ENCODE assay signal across 17 cellular contexts in the genomic region with DNA sequence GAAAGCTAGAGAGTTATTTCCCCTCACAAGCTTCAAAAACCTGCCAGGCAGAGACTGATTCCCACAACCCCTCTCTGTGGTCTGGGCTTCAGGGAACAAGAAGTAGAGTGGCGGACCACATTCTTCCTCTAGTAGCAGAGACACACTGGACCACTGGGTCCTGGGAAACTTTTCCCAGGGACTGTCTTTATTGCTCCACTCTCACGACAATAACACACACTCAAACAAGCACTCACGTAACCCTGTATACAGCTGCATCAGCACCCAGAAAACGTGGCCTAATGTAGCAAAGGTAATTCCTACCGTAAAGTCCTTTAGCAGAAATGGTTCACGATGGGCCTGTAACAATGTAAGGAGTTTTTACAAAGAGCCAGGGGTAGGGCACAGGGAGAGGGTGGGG. TPM values are rescaled to one million over a fixed set of nuclear protein-coding genes. Genes with fewer than 3 reads are reported as not detected.
DNase-seq lines count a peak whose midpoint lies in the region; ATAC-seq and TF ChIP-seq lines count a peak whose summit lies in the region.
"Had no signal": no experiment of that assay in that cellular context is flagged by ENCODE, and none has a peak within 500 bp of the region (broad histone marks: within the 10 kb centered on the region; RNA-seq: fewer than 3 reads in every experiment).

No MANE protein-coding gene starts in this region.

- H3K4me3 Mint-ChIP-seq in stimulated activated naive CD8-positive, alpha-beta T cell treated with anti-CD3 and anti-CD28 coated beads, Interleukin-15, Interleukin-2, amounts not matched to agents 100 ng/mL and 50 ng/mL, for 24 hours = no peak overlapping the region
- peak overlapping the region in 1 of 3 donors; percentile 66 for H3K4me3 Mint-ChIP-seq in T-cell
- H3K4me3 Mint-ChIP-seq: GM23338 had no signal

- H3K27me3 Mint-ChIP-seq in stimulated activated naive CD8-positive, alpha-beta T cell treated with anti-CD3 and anti-CD28 coated beads, Interleukin-15, Interleukin-2, amounts not matched to agents 100 ng/mL and 50 ng/mL, for 24 hours = no peaks in the 10 kb centered on the region
- no peaks in the 10 kb centered on the region for H3K27me3 Mint-ChIP-seq in T-cell

- DNase-seq in stimulated activated naive CD8-positive, alpha-beta T cell treated with anti-CD3 and anti-CD28 coated beads, Interleukin-15, Interleukin-2, amounts not matched to agents 100 U/mL and 50 U/mL, for 24 hours = no peak
- DNase-seq in T-cell = no peak
- peak; percentile 22 for DNase-seq in fibroblast of villous mesenchyme (ENCODE audit: low read depth)
- DNase-seq in coronary artery (ENCODE audit: low spot score) = no peak
- no peak for DNase-seq in COLO668 (lab: John Stamatoyannopoulos, UW; ENCODE audit: unreplicated experiment)
- no peak for DNase-seq in GF-D8 (lab: John Stamatoyannopoulos, UW)
- DNase-seq in GM20000 (ENCODE audit: low spot score) = no peak
- DNase-seq: activated naive CD4-positive, alpha-beta T cell treated with Interleukin-2 at 50 U/mL for 16 hours; heart left ventricle; kidney; midbrain; NCI-H1694; SIG-M5; stimulated activated CD4-positive, alpha-beta T cell treated with anti-CD3 and anti-CD28 coated beads, Interleukin-4, amount 100 ng/mL, for 24 hours had no signal

- H3K9me3 Mint-ChIP-seq in stimulated activated naive CD8-positive, alpha-beta T cell treated with anti-CD3 and anti-CD28 coated beads, Interleukin-15, Interleukin-2, amounts not matched to agents 100 ng/mL and 50 ng/mL, for 24 hours = no peaks in the 10 kb centered on the region
- no peaks in the 10 kb centered on the region for H3K9me3 Mint-ChIP-seq in T-cell
- H3K9me3 Mint-ChIP-seq: GM23338 had no signal

- ATAC-seq in stimulated activated naive CD8-positive, alpha-beta T cell treated with anti-CD3 and anti-CD28 coated beads, Interleukin-15, Interleukin-2, amounts not matched to agents 100 U/mL and 50 U/mL, for 24 hours = no peak
- no peak for ATAC-seq in T-cell (replicated peaks in 1 of 4)
- ATAC-seq: GM23338, heart left ventricle, sciatic nerve had no signal

- POLR2A ChIA-PET in T-cell (lab: Charles Lee) = interaction anchor here (0.6 to 3.2 kb wide), 7 partner anchors 12 to 103 kb away, joined by 3 to 49 read pairs (median 6); a partner anchor contains a TSS

- TF ChIP-seq CTCF in fibroblast of villous mesenchyme (IDR thresholded peaks at IDR 0.05; ENCODE audit: insufficient read depth, low read depth, low read length) = no peak
- TF ChIP-seq CTCF in coronary artery (IDR thresholded peaks at IDR 0.05) = no peak
- TF ChIP-seq CTCF in GM20000 (IDR thresholded peaks at IDR 0.05; ENCODE audit: extremely low read depth, missing control alignments) = no peak

- H3K4me3 ChIP-seq in fibroblast of villous mesenchyme (ENCODE audit: low read depth, low read length) = no peak overlapping the region
- no peak overlapping the region for H3K4me3 ChIP-seq in coronary artery
- H3K4me3 ChIP-seq: GM23338, heart left ventricle had no signal

- peaks cover 4% of the 10 kb centered on the region for H3K36me3 Mint-ChIP-seq in stimulated activated naive CD8-positive, alpha-beta T cell treated with anti-CD3 and anti-CD28 coated beads, Interleukin-15, Interleukin-2, amounts not matched to agents 100 ng/mL and 50 ng/mL, for 24 hours (ENCODE audit: low read depth)
- no peaks in the 10 kb centered on the region for H3K36me3 Mint-ChIP-seq in T-cell

- no peak overlapping the region for H3K27ac ChIP-seq in coronary artery

- H3K27ac Mint-ChIP-seq in stimulated activated naive CD8-positive, alpha-beta T cell treated with anti-CD3 and anti-CD28 coated beads, Interleukin-15, Interleukin-2, amounts not matched to agents 100 ng/mL and 50 ng/mL, for 24 hours = peak overlapping the region; percentile 72
- peak overlapping the region; percentile 94 to 95 for H3K27ac Mint-ChIP-seq in T-cell
- H3K27ac Mint-ChIP-seq: GM23338 had no signal

- H3K4me1 Mint-ChIP-seq in stimulated activated naive CD8-positive, alpha-beta T cell treated with anti-CD3 and anti-CD28 coated beads, Interleukin-15, Interleukin-2, amounts not matched to agents 100 ng/mL and 50 ng/mL, for 24 hours (ENCODE audit: low read depth) = peaks cover 75% of the 10 kb centered on the region
- H3K4me1 Mint-ChIP-seq in T-cell = peaks cover 56 to 82% (median 74%) of the 10 kb centered on the region in 3 donors
- H3K4me1 Mint-ChIP-seq: GM23338 had no signal

- CTCF ChIA-PET in T-cell (lab: Charles Lee) = interaction anchor here (0.6 to 1.2 kb wide), 7 partner anchors 10 to 528 kb away, joined by 3 to 4 read pairs (median 4); a partner anchor contains a TSS

RNA-seq across cellular contexts. Expression of a gene that starts 27.6 kb away (rescaled TPM):
- total RNA-seq in T-cell = 10 to 100 TPM; 13.9 to 47.6 (median 44.6) TPM
- total RNA-seq in fibroblast of villous mesenchyme = 19.3 and 27.2 TPM in 2 replicates

RNA-seq across cellular contexts. Expression of a gene that starts 34.1 kb away (rescaled TPM):
- total RNA-seq in T-cell (10 to 100 TPM in 4 of 5 donors, 1 to 10 TPM in 1; 5.7 to 69.9 (median 24.7) TPM), fibroblast of villous mesenchyme (not detected in 2 replicates)
- total RNA-seq: GM23338, heart left ventricle, kidney had no signal

RNA-seq across cellular contexts. Expression of a gene that starts 43.1 kb away (rescaled TPM):
- 100 to 1,000 TPM; 133 to 404 (median 264) TPM for total RNA-seq in T-cell
- 54.4 and 98.0 TPM in 2 replicates for total RNA-seq in fibroblast of villous mesenchyme
